In the genomic region with DNA sequence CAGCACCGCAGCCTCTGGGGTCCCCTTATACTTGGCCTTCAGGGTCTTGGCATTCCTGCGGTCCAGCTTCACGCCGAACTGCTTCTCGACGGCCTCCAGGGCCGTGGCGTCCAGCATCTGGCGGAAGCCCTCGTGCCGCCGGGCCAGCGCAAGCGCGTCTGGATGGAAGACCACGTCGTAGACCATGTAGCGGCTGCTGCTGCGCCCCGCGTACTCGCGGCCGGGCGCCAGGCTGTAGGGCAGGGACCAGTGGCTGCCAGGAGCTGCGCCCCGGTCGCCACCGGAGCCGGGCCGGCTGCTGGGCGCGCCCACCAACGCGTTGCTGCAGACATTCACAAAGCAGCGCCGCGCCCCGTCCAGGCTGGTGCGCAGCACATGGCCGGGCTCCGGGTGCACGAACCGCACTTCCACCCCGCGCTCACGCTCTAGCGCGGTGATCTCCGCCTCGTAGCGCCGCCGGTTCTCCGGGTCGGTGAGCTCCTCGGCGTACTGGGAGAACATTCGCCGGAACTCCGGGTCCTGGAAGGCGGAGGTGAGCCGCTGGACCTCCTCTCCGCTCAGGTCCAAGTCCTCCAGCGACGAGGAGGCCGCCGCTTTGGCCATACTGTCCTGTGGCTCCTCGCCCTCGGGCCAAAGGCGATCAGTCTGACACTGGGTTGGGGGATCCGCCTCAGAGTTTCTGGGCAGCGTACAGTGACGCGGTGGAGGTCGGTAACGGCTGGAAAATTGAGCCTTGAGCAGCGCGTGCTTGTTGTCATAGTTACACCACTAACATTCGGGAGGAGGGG, we compare ENCODE assay signal across 8 cellular contexts. TPM values are rescaled to one million over a fixed set of nuclear protein-coding genes. Genes with fewer than 3 reads are reported as not detected.
DNase-seq lines count a peak whose midpoint lies in the region; ATAC-seq and TF ChIP-seq lines count a peak whose summit lies in the region.

A gene with protein sequence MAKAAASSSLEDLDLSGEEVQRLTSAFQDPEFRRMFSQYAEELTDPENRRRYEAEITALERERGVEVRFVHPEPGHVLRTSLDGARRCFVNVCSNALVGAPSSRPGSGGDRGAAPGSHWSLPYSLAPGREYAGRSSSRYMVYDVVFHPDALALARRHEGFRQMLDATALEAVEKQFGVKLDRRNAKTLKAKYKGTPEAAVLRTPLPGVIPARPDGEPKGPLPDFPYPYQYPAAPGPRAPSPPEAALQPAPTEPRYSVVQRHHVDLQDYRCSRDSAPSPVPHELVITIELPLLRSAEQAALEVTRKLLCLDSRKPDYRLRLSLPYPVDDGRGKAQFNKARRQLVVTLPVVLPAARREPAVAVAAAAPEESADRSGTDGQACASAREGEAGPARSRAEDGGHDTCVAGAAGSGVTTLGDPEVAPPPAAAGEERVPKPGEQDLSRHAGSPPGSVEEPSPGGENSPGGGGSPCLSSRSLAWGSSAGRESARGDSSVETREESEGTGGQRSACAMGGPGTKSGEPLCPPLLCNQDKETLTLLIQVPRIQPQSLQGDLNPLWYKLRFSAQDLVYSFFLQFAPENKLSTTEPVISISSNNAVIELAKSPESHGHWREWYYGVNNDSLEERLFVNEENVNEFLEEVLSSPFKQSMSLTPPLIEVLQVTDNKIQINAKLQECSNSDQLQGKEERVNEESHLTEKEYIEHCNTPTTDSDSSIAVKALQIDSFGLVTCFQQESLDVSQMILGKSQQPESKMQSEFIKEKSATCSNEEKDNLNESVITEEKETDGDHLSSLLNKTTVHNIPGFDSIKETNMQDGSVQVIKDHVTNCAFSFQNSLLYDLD (minus strand): TSS at position 698 of the 788 bp plus-strand sequence. CDS start 95 bp downstream, at position 603.

- TF ChIP-seq POLR2A in lower leg skin (IDR thresholded peaks at IDR 0.05) = no peak

- ATAC-seq in GM19023 (IDR thresholded peaks at IDR 0.05; ENCODE audit: unreplicated experiment) (peak; percentile 32), HG03196 (IDR thresholded peaks at IDR 0.05; ENCODE audit: unreplicated experiment) (peak; percentile 34)

- peak within 1 kb of the TSS; percentile 95 for H3K4me3 ChIP-seq in AG09309 (ENCODE audit: control insufficient read depth, low read depth, low read length)
- peak within 1 kb of the TSS; percentile 85 for H3K4me3 ChIP-seq in lower leg skin (ENCODE audit: low read depth, poor library complexity, severe bottlenecking)

- WGBS in lower leg skin, 2 donors = 0 to 2% methylated on average over 18 to 63 of the region's 80 CpGs

- DNase-seq in AG09309 (ENCODE audit: low read depth) (no peak), NCI-H226 (peak; percentile 45), dermis blood vessel endothelial cell (peak; percentile 83), lower leg skin (ENCODE audit: low spot score in 2 of 2) (peak; percentile 60 to 91)
- DNase-seq in activated CD4-positive, alpha-beta T cell treated with anti-CD3 and anti-CD28 coated beads, Interleukin-2, amount 50 U/mL, for 4 hours = peak; percentile 50 to 56
- peak; percentile 43 to 49 (median 45) for DNase-seq in stimulated activated CD4-positive, alpha-beta T cell treated with anti-CD3 and anti-CD28 coated beads, TNF-alpha, amount 100 ng/mL, for 4 hours (ENCODE audit: low read depth in 3 of 3)

- intact Hi-C loops in lower leg skin (cut with DNase I; ENCODE audit: low total_unique reads) = loop anchor here (5.0 to 10.0 kb wide), 2 partner anchors 130 to 198 kb away; a partner anchor contains a TSS

- TF ChIP-seq CTCF in AG09309 (IDR thresholded peaks at IDR 0.05; ENCODE audit: control insufficient read depth, insufficient read depth, low read depth, low read length, missing control alignments) (no peak), lower leg skin (IDR thresholded peaks at IDR 0.05) (no peak)

RNA-seq across cellular contexts. Expression of the gene that starts here (rescaled TPM):
- total RNA-seq in dermis blood vessel endothelial cell (9.8 and 12.3 TPM in 2 replicates), lower leg skin (1 to 10 TPM; 5.7 to 9.6 (median 8.9) TPM)
